Comparison of ENCODE assay signal across 1 cellular context in the genomic region with DNA sequence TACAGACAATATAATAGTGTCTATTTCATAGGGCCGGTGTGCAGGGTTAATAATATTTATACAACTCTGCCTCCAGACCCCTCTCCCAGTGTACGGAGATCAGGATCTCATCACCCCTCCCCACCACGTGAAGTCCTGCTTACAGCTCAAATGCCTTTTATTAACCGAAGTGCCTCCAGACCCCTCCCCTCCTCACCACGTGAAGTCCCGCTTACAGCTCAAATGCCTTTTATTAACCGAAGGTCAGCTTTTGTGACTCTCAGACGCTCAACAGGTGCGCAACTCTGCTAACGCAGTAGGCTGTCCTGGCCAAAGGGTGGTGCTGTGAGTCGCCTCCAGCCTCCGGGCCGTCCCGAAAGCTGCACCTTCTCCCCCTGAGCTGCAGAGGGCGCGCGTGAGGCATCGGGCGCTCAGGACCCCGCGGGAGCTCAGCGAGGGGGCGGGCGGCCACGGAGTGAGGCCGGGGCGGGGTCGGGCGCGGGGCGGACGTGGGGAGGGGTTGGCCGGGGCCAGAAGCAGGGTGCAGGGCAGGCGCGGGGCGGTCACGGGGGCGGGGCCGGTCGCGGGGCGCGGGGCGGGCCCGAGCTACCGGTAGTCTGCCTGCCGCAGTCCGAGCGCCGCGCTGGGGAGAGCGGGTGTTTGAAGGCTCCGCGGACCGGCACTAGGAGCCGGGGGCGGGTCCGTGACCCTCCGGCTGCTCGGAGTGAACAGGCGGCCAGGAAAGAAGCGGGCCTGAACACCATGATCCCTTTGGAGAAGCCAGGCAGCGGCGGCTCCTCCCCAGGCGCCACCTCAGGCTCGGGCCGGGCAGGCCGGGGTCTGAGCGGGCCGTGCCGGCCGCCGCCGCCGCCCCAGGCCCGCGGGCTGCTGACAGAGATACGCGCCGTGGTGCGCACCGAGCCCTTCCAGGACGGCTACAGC.
A peak's percentile ranks its signal among the peaks of the same experiment; 100 is the strongest.
TF ChIP-seq lines count a peak whose summit lies in the region.

A gene (plus strand): TSS at position 606 of the 921 bp plus-strand sequence. CDS start 136 bp downstream, at position 742.

TF ChIP-seq in HepG2, 621 proteins besides CTCF, POLR2A, EP300 and RAD21 (continued from another document and continues in another):
- TF ChIP-seq, protein P1, sequence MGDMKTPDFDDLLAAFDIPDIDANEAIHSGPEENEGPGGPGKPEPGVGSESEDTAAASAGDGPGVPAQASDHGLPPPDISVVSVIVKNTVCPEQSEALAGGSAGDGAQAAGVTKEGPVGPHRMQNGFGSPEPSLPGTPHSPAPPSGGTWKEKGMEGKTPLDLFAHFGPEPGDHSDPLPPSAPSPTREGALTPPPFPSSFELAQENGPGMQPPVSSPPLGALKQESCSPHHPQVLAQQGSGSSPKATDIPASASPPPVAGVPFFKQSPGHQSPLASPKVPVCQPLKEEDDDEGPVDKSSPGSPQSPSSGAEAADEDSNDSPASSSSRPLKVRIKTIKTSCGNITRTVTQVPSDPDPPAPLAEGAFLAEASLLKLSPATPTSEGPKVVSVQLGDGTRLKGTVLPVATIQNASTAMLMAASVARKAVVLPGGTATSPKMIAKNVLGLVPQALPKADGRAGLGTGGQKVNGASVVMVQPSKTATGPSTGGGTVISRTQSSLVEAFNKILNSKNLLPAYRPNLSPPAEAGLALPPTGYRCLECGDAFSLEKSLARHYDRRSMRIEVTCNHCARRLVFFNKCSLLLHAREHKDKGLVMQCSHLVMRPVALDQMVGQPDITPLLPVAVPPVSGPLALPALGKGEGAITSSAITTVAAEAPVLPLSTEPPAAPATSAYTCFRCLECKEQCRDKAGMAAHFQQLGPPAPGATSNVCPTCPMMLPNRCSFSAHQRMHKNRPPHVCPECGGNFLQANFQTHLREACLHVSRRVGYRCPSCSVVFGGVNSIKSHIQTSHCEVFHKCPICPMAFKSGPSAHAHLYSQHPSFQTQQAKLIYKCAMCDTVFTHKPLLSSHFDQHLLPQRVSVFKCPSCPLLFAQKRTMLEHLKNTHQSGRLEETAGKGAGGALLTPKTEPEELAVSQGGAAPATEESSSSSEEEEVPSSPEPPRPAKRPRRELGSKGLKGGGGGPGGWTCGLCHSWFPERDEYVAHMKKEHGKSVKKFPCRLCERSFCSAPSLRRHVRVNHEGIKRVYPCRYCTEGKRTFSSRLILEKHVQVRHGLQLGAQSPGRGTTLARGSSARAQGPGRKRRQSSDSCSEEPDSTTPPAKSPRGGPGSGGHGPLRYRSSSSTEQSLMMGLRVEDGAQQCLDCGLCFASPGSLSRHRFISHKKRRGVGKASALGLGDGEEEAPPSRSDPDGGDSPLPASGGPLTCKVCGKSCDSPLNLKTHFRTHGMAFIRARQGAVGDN (CRISPR knock-in tag; IDR thresholded peaks at IDR 0.05), result peak; percentile 68
- TF ChIP-seq ZNF335 (CRISPR knock-in tag; IDR thresholded peaks at IDR 0.05) (0 out of 2 replicates have a peak, but pooled peaks have one; percentile 8), SOX5 (CRISPR knock-in tag; IDR thresholded peaks at IDR 0.05; ENCODE audit: borderline replicate concordance) (peak; percentile 48; the same call in 1 of the 2 replicates), ZNF431 (CRISPR knock-in tag; IDR thresholded peaks at IDR 0.05; ENCODE audit: borderline replicate concordance, low read depth) (no peak), NR2F6 (IDR thresholded peaks at IDR 0.05) (no peak), NR2F6 (CRISPR knock-in tag; IDR thresholded peaks at IDR 0.05) (peak; percentile 59; the same call in 1 of the 2 replicates), FOSL2 (CRISPR knock-in tag; IDR thresholded peaks at IDR 0.05) (peak; percentile 56; the same call in 1 of the 2 replicates), ZBTB42 (CRISPR knock-in tag; IDR thresholded peaks at IDR 0.05) (0 out of 2 replicates have a peak, but pooled peaks have one; percentile 7), SMAD3 (CRISPR knock-in tag; IDR thresholded peaks at IDR 0.05) (peak; percentile 69; the same call in 1 of the 2 replicates), RBM39 (IDR thresholded peaks at IDR 0.05; ENCODE audit: low read depth, low read length, poor library complexity, severe bottlenecking) (peak; percentile 22), REPIN1 (CRISPR knock-in tag; IDR thresholded peaks at IDR 0.05; ENCODE audit: borderline replicate concordance, low read depth) (peak; percentile 47; the same call in 1 of the 2 replicates), ZNF619 (CRISPR knock-in tag; IDR thresholded peaks at IDR 0.05) (0 out of 2 replicates have a peak, but pooled peaks have one; percentile 78), ELF1 (CRISPR knock-in tag; IDR thresholded peaks at IDR 0.05) (0 out of 2 replicates have a peak, but pooled peaks have one; percentile 36), U2AF2 (IDR thresholded peaks at IDR 0.05; ENCODE audit: low read depth, low read length) (no peak), CBX5 (CRISPR knock-in tag; IDR thresholded peaks at IDR 0.05; ENCODE audit: borderline replicate concordance) (no peak), IRF2 (CRISPR knock-in tag; IDR thresholded peaks at IDR 0.05) (peak; percentile 74), HDAC2 (CRISPR knock-in tag; IDR thresholded peaks at IDR 0.05) (peak; percentile 63; the same call in 1 of the 2 replicates), ZNF788 (CRISPR knock-in tag; IDR thresholded peaks at IDR 0.05; ENCODE audit: borderline replicate concordance) (peak; percentile 77; the same call in 1 of the 2 replicates), TBX2 (CRISPR knock-in tag; IDR thresholded peaks at IDR 0.05; ENCODE audit: borderline replicate concordance) (peak; percentile 44; the same call in 1 of the 2 replicates), NFE2L1 (CRISPR knock-in tag; IDR thresholded peaks at IDR 0.05; ENCODE audit: borderline replicate concordance) (no peak), ZMYM2 (CRISPR knock-in tag; IDR thresholded peaks at IDR 0.05) (0 out of 2 replicates have a peak, but pooled peaks have one; percentile 46), BCL6 (CRISPR knock-in tag; IDR thresholded peaks at IDR 0.05) (peak; percentile 23; the same call in 1 of the 2 replicates), RBFOX2 (IDR thresholded peaks at IDR 0.05; ENCODE audit: low read depth, low read length) (peak; percentile 86), KMT2B (CRISPR knock-in tag; IDR thresholded peaks at IDR 0.05) (peak; percentile 66; the same call in 1 of the 2 replicates), ZNF749 (CRISPR knock-in tag; IDR thresholded peaks at IDR 0.05; ENCODE audit: borderline replicate concordance) (no peak; the same call in 1 of the 2 replicates), PITX1 (CRISPR knock-in tag; IDR thresholded peaks at IDR 0.05) (peak; percentile 64; the same call in 1 of the 2 replicates)
- TF ChIP-seq, protein P2, sequence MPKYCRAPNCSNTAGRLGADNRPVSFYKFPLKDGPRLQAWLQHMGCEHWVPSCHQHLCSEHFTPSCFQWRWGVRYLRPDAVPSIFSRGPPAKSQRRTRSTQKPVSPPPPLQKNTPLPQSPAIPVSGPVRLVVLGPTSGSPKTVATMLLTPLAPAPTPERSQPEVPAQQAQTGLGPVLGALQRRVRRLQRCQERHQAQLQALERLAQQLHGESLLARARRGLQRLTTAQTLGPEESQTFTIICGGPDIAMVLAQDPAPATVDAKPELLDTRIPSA (CRISPR knock-in tag; IDR thresholded peaks at IDR 0.05; ENCODE audit: borderline replicate concordance), result peak; percentile 55; the same call in 1 of the 2 replicates
- TF ChIP-seq, protein P3, sequence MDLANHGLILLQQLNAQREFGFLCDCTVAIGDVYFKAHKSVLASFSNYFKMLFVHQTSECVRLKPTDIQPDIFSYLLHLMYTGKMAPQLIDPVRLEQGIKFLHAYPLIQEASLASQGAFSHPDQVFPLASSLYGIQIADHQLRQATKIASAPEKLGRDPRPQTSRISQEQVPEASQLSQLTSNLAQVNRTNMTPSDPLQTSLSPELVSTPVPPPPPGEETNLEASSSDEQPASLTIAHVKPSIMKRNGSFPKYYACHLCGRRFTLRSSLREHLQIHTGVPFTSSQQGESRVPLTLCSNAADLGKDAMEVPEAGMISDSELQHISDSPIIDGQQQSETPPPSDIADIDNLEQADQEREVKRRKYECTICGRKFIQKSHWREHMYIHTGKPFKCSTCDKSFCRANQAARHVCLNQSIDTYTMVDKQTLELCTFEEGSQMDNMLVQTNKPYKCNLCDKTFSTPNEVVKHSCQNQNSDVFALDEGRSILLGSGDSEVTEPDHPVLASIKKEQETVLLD (CRISPR knock-in tag; IDR thresholded peaks at IDR 0.05; ENCODE audit: low read depth), result peak; percentile 35; the same call in 1 of the 2 replicates
- TF ChIP-seq, protein P4, sequence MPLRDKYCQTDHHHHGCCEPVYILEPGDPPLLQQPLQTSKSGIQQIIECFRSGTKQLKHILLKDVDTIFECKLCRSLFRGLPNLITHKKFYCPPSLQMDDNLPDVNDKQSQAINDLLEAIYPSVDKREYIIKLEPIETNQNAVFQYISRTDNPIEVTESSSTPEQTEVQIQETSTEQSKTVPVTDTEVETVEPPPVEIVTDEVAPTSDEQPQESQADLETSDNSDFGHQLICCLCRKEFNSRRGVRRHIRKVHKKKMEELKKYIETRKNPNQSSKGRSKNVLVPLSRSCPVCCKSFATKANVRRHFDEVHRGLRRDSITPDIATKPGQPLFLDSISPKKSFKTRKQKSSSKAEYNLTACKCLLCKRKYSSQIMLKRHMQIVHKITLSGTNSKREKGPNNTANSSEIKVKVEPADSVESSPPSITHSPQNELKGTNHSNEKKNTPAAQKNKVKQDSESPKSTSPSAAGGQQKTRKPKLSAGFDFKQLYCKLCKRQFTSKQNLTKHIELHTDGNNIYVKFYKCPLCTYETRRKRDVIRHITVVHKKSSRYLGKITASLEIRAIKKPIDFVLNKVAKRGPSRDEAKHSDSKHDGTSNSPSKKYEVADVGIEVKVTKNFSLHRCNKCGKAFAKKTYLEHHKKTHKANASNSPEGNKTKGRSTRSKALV (CRISPR knock-in tag; IDR thresholded peaks at IDR 0.05), result peak; percentile 7; the same call in 1 of the 2 replicates
- TF ChIP-seq, protein P5, sequence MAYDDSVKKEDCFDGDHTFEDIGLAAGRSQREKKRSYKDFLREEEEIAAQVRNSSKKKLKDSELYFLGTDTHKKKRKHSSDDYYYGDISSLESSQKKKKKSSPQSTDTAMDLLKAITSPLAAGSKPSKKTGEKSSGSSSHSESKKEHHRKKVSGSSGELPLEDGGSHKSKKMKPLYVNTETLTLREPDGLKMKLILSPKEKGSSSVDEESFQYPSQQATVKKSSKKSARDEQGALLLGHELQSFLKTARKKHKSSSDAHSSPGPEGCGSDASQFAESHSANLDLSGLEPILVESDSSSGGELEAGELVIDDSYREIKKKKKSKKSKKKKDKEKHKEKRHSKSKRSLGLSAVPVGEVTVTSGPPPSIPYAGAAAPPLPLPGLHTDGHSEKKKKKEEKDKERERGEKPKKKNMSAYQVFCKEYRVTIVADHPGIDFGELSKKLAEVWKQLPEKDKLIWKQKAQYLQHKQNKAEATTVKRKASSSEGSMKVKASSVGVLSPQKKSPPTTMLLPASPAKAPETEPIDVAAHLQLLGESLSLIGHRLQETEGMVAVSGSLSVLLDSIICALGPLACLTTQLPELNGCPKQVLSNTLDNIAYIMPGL (CRISPR knock-in tag; IDR thresholded peaks at IDR 0.05; ENCODE audit: borderline replicate concordance in 1 of 2, low read depth in 1 of 2), result peak; percentile 90 to 98
- TF ChIP-seq, protein P6, sequence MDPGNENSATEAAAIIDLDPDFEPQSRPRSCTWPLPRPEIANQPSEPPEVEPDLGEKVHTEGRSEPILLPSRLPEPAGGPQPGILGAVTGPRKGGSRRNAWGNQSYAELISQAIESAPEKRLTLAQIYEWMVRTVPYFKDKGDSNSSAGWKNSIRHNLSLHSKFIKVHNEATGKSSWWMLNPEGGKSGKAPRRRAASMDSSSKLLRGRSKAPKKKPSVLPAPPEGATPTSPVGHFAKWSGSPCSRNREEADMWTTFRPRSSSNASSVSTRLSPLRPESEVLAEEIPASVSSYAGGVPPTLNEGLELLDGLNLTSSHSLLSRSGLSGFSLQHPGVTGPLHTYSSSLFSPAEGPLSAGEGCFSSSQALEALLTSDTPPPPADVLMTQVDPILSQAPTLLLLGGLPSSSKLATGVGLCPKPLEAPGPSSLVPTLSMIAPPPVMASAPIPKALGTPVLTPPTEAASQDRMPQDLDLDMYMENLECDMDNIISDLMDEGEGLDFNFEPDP (CRISPR knock-in tag; conservative IDR thresholded peaks at IDR 0.05), result no peak
- TF ChIP-seq, protein P7, sequence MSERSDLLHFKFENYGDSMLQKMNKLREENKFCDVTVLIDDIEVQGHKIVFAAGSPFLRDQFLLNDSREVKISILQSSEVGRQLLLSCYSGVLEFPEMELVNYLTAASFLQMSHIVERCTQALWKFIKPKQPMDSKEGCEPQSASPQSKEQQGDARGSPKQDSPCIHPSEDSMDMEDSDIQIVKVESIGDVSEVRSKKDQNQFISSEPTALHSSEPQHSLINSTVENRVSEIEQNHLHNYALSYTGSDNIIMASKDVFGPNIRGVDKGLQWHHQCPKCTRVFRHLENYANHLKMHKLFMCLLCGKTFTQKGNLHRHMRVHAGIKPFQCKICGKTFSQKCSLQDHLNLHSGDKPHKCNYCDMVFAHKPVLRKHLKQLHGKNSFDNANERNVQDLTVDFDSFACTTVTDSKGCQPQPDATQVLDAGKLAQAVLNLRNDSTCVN (CRISPR knock-in tag; IDR thresholded peaks at IDR 0.05; ENCODE audit: borderline replicate concordance), result peak; percentile 39; the same call in 1 of the 2 replicates
